ENCODE assay signal across 19 cellular contexts in genomic region chr3:158095302-158095997, GRCh38. TPM values are rescaled to one million over a fixed set of nuclear protein-coding genes. Genes with fewer than 3 reads are reported as not detected.
DNase-seq lines count a peak whose midpoint lies in the region; ATAC-seq and TF ChIP-seq lines count a peak whose summit lies in the region.
"Had no signal": no experiment of that assay in that cellular context is flagged by ENCODE, and none has a peak within 500 bp of the region (broad histone marks: within the 10 kb centered on the region; RNA-seq: fewer than 3 reads in every experiment).

No MANE protein-coding gene starts in this region.

- no peak overlapping the region for H3K9ac ChIP-seq in iPS-15b (ENCODE audit: low read depth, low read length)

- H3K4me3 ChIP-seq in right cardiac atrium (ENCODE audit: low read length) (peak overlapping the region; percentile 20), iPS-15b (ENCODE audit: low read depth, low read length) (peak overlapping the region; percentile 52)
- H3K4me3 ChIP-seq: breast epithelium, MG63, Peyer's patch, upper lobe of left lung had no signal

- H3K4me1 Mint-ChIP-seq in IgD-negative memory B cell (peaks cover 8 to 11% (median 9%) of the 10 kb centered on the region in 3 donors), type B pancreatic cell (ENCODE audit: unreplicated experiment) (peaks cover 17% of the 10 kb centered on the region)

- H3K27ac ChIP-seq in right cardiac atrium (ENCODE audit: low read length) = peak overlapping the region; percentile 79
- H3K27ac ChIP-seq: breast epithelium, Peyer's patch, upper lobe of left lung had no signal

- no peaks in the 10 kb centered on the region for H3K9me3 ChIP-seq in right cardiac atrium (ENCODE audit: control insufficient read depth, low read length)
- no peaks in the 10 kb centered on the region for H3K9me3 ChIP-seq in iPS-15b (ENCODE audit: control insufficient read depth, insufficient read depth, low read length)
- H3K9me3 ChIP-seq: MG63, upper lobe of left lung had no signal

- intact Hi-C loops in right cardiac atrium (cut with DNase I) = no loop called here
- intact Hi-C loops in left cardiac atrium (cut with DNase I) = no loop called here
- intact Hi-C loops in left colon (cut with DNase I, micrococcal nuclease) = no loop called here

- H3K36me3 Mint-ChIP-seq in IgD-negative memory B cell (no peaks in the 10 kb centered on the region), type B pancreatic cell (no peaks in the 10 kb centered on the region)

- ATAC-seq in right cardiac atrium = no peak
- ATAC-seq in left cardiac atrium = no peak
- ATAC-seq in GM19351 (IDR thresholded peaks at IDR 0.05; ENCODE audit: unreplicated experiment) = no peak
- ATAC-seq in left colon = no peak

- no peaks in the 10 kb centered on the region for H3K4me1 ChIP-seq in right cardiac atrium (ENCODE audit: control insufficient read depth, insufficient read depth, low read length)
- H3K4me1 ChIP-seq in iPS-15b (ENCODE audit: control insufficient read depth, insufficient read depth, low read length) = peaks cover 4% of the 10 kb centered on the region
- H3K4me1 ChIP-seq: breast epithelium had no signal

- WGBS in right cardiac atrium = 18% methylated on average over 24 of the region's 24 CpGs

- no peaks in the 10 kb centered on the region for H3K36me3 ChIP-seq in iPS-15b (ENCODE audit: control insufficient read depth, insufficient read depth, low read length)
- H3K36me3 ChIP-seq: breast epithelium, Peyer's patch, upper lobe of left lung had no signal

- H3K9me3 Mint-ChIP-seq in IgD-negative memory B cell (peaks cover 0 to 4% (median 2%) of the 10 kb centered on the region in 3 donors), type B pancreatic cell (no peaks in the 10 kb centered on the region)

- H3K27ac Mint-ChIP-seq in IgD-negative memory B cell (peak overlapping the region; percentile 75 to 96 (median 76)), type B pancreatic cell (no peak overlapping the region)
- H3K27ac Mint-ChIP-seq: immature natural killer cell had no signal

- no peak for TF ChIP-seq CTCF in type B pancreatic cell (conservative IDR thresholded peaks at IDR 0.05)

- H3K4me3 Mint-ChIP-seq in IgD-negative memory B cell (peak overlapping the region in 2 of 4 donors; percentile 60 to 93), type B pancreatic cell (peak overlapping the region; percentile 60)

- DNase-seq in right cardiac atrium (peak in 1 of 3 donors; percentile 30), left cardiac atrium (no peak), type B pancreatic cell (ENCODE audit: extremely low spot score, unreplicated experiment) (no peak), NCI-H1092 (lab: John Stamatoyannopoulos, UW) (no peak), left colon (no peak)
- DNase-seq: activated naive CD4-positive, alpha-beta T cell; foreskin fibroblast; immature natural killer cell; MG63; NCI-H2081; NCI-H526 treated with DMSO at 0.1 percent for 48 hours; Peyer's patch; small intestine; SW 1271 had no signal

- H3K27me3 Mint-ChIP-seq in IgD-negative memory B cell = peaks cover 54% of the 10 kb centered on the region
- H3K27me3 Mint-ChIP-seq in type B pancreatic cell = peaks cover 100% of the 10 kb centered on the region

- H3K27me3 ChIP-seq in right cardiac atrium (ENCODE audit: control insufficient read depth, insufficient read depth) (no peaks in the 10 kb centered on the region), iPS-15b (ENCODE audit: control insufficient read depth, insufficient read depth, low read length) (peaks cover 85% of the 10 kb centered on the region)
- H3K27me3 ChIP-seq: MG63 had no signal

RNA-seq across cellular contexts. Expression of gene SHOX2, which starts 10.8 kb away (rescaled TPM):
- 1 to 10 TPM; 1.2 to 3.8 (median 2.7) TPM for total RNA-seq in right cardiac atrium
- polyA plus RNA-seq in right cardiac atrium = 7.4 TPM
- total RNA-seq in left cardiac atrium = 1 to 10 TPM; 1.5 to 3.5 TPM
- not detected for polyA plus RNA-seq in IgD-negative memory B cell
- total RNA-seq in type B pancreatic cell (ENCODE audit: low replicate concordance) = 1.3 and 4.7 TPM in 2 replicates
- under 1 TPM; 0.09 to 0.36 TPM for total RNA-seq in left colon
- total RNA-seq: Peyer's patch had no signal
- polyA plus RNA-seq: immature natural killer cell had no signal

RNA-seq across cellular contexts. Expression of gene RSRC1, which starts 14.4 kb away (rescaled TPM):
- total RNA-seq in right cardiac atrium (10 to 100 TPM; 28.0 to 31.0 (median 29.3) TPM), left cardiac atrium (10 to 100 TPM; 22.6 to 23.6 TPM), type B pancreatic cell (ENCODE audit: low replicate concordance) (29.3 and 34.6 TPM in 2 replicates), left colon (10 to 100 TPM; 24.9 to 30.6 TPM)
- polyA plus RNA-seq in right cardiac atrium (23.0 TPM), IgD-negative memory B cell (42.3 TPM)
